In the genomic region with DNA sequence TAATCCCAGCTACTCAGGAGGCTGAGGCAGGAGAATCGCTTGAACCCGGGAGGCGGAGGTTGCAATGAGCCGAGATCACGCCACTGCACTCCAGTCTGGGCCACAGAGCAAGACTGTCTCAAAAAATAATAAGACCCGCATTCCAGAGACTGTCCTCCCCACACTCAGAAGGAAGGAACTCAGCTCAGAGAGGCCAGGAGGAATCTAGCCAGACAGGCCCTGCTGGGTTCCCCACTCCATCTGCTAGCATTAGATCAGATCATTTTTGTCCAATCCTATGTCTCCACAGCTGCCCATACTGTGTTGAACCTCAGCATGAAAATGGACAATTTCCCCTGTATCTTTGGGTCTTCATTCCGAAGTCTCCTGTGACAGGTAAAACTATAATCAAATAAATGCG, we compare ENCODE assay signal across 1 cellular context. TPM values are rescaled to one million over a fixed set of nuclear protein-coding genes. Genes with fewer than 3 reads are reported as not detected.
"Had no signal": no experiment of that assay in that cellular context is flagged by ENCODE, and none has a peak within 500 bp of the region (broad histone marks: within the 10 kb centered on the region; RNA-seq: fewer than 3 reads in every experiment).

No MANE protein-coding gene starts in this region.

RNA-seq across cellular contexts. Expression of a gene that starts 24.3 kb away (rescaled TPM):
- total RNA-seq: natural killer cell treated with Interleukin-12 subunit alpha and Interleukin-12 subunit beta and Interleukin-15 and Interleukin-18, amount 100 ng/mL, for 72 hours had no signal
